ENCODE assay signal across 29 cellular contexts in genomic region chr4:186258216-186258811, GRCh38. TPM values are rescaled to one million over a fixed set of nuclear protein-coding genes. Genes with fewer than 3 reads are reported as not detected.
DNase-seq lines count a peak whose midpoint lies in the region; ATAC-seq, FAIRE-seq and TF ChIP-seq lines count a peak whose summit lies in the region.
"Had no signal": no experiment of that assay in that cellular context is flagged by ENCODE, and none has a peak within 500 bp of the region (broad histone marks: within the 10 kb centered on the region; RNA-seq: fewer than 3 reads in every experiment).

No MANE protein-coding gene starts in this region.

- H3K9me3 Mint-ChIP-seq in neural progenitor cell: peaks cover 2% of the 10 kb centered on the region
- H3K9me3 Mint-ChIP-seq: CD8-positive, alpha-beta memory T cell had no signal

- no peaks in the 10 kb centered on the region for H3K4me1 Mint-ChIP-seq in neural progenitor cell
- H3K4me1 Mint-ChIP-seq: CD14-positive monocyte; CD8-positive, alpha-beta memory T cell had no signal

- H3K9ac ChIP-seq in K562 (ENCODE audit: insufficient read depth in 1 of 2, low read depth in 2 of 2, low read length in 2 of 2): no peak overlapping the region
- no peak overlapping the region for H3K9ac ChIP-seq in neural progenitor cell

- H3K79me2 ChIP-seq in K562 (ENCODE audit: control insufficient read depth, insufficient read depth, low read length) (no peaks in the 10 kb centered on the region), neural progenitor cell (ENCODE audit: low read depth) (no peaks in the 10 kb centered on the region)

- no peak for FAIRE-seq in K562 (lab: Jason Lieb, UNC)
- FAIRE-seq: GM12878, H54, RCC 7860 had no signal

- H3K27ac Mint-ChIP-seq in neural progenitor cell: no peak overlapping the region
- H3K27ac Mint-ChIP-seq: CD8-positive, alpha-beta memory T cell had no signal

- H3K4me3 ChIP-seq in K562 (no peak overlapping the region), neural progenitor cell (no peak overlapping the region), lower leg skin (ENCODE audit: low read depth, poor library complexity, severe bottlenecking) (no peak overlapping the region)
- H3K4me3 ChIP-seq: GM12878 had no signal

- TF ChIP-seq EP300 in K562 (IDR thresholded peaks at IDR 0.05; ENCODE audit: low read length): no peak

- H3K4me2 ChIP-seq in K562 (ENCODE audit: insufficient read depth, low read length) (no peak overlapping the region), neural progenitor cell (no peak overlapping the region)

- H3K27ac ChIP-seq in K562 (ENCODE audit: extremely low read depth, low read depth, low read length) (no peak overlapping the region), neural progenitor cell (no peak overlapping the region)
- H3K27ac ChIP-seq: 22Rv1 had no signal

- H3K4me3 Mint-ChIP-seq in neural progenitor cell: no peak overlapping the region
- H3K4me3 Mint-ChIP-seq: CD8-positive, alpha-beta memory T cell had no signal

- H3K36me3 Mint-ChIP-seq in neural progenitor cell: no peaks in the 10 kb centered on the region
- H3K36me3 Mint-ChIP-seq: CD14-positive monocyte had no signal

- in situ Hi-C loops in K562 (cut with MboI): no loop called here

- H3K4me1 ChIP-seq in K562 (replicated peaks in 1 of 2; ENCODE audit: control insufficient read depth in 2 of 2, insufficient read depth in 2 of 2, low read length in 2 of 2): no peaks in the 10 kb centered on the region
- no peaks in the 10 kb centered on the region for H3K4me1 ChIP-seq in neural progenitor cell
- H3K4me1 ChIP-seq: BE2C had no signal

- H3F3A ChIP-seq in neural progenitor cell (ENCODE audit: low read depth): no peaks in the 10 kb centered on the region

- H3K36me3 ChIP-seq in K562 (ENCODE audit: control insufficient read depth, insufficient read depth, low read length) (no peaks in the 10 kb centered on the region), neural progenitor cell (no peaks in the 10 kb centered on the region)
- H3K36me3 ChIP-seq: BE2C had no signal

- CTCF ChIA-PET in K562 (lab: Yijun Ruan, JAX; ENCODE audit: low intra/inter-chr PET ratio): no interaction called here

- intact Hi-C loops in K562 (cut with micrococcal nuclease): loop anchor here (10.0 kb wide), 1 partner anchor 194 kb away; the partner anchor contains the start of gene TLR3
- intact Hi-C loops in lower leg skin (cut with DNase I; ENCODE audit: low total_unique reads): no loop called here

- H3K27me3 ChIP-seq in K562 (ENCODE audit: control insufficient read depth in 2 of 2, insufficient read depth in 2 of 2, low read length in 2 of 2) (peaks cover 19 to 36% of the 10 kb centered on the region in 2 experiments), neural progenitor cell (no peaks in the 10 kb centered on the region)
- H3K27me3 ChIP-seq: BE2C had no signal

- H3K9me1 ChIP-seq in K562 (ENCODE audit: control insufficient read depth, insufficient read depth, low read length): no peaks in the 10 kb centered on the region

- no peaks in the 10 kb centered on the region for H4K20me1 ChIP-seq in K562 (replicated peaks; ENCODE audit: control insufficient read depth, insufficient read depth, low read length)
- no peaks in the 10 kb centered on the region for H4K20me1 ChIP-seq in neural progenitor cell (ENCODE audit: low read depth)

- WGBS in K562 (ENCODE audit: insufficient coverage, low coverage, missing lambda C conversion rate): 2% methylated on average over 9 of the region's 12 CpGs
- WGBS in lower leg skin, 2 donors: 88 to 92% methylated on average over 12 of the region's 12 CpGs

- no peak for TF ChIP-seq CTCF in K562 (IDR thresholded peaks at IDR 0.05 in 2 of 3, conservative IDR thresholded peaks at IDR 0.05 in 1 of 3; ENCODE audit: insufficient read depth in 2 of 3, low read depth in 1 of 3, low read length in 3 of 3)
- no peak for TF ChIP-seq CTCF in neural progenitor cell (IDR thresholded peaks at IDR 0.05)
- TF ChIP-seq CTCF in lower leg skin (IDR thresholded peaks at IDR 0.05): no peak

- H3K9me3 ChIP-seq in K562 (replicated peaks; ENCODE audit: control insufficient read depth, insufficient read depth, low read depth, low read length): no peaks in the 10 kb centered on the region
- no peaks in the 10 kb centered on the region for H3K9me3 ChIP-seq in neural progenitor cell (ENCODE audit: low read depth)
- H3K9me3 ChIP-seq: BE2C had no signal

- peak; percentile 56 for DNase-seq in NOMO-1 treated with DMSO at 0.1 percent for 48 hours (lab: John Stamatoyannopoulos, UW; ENCODE audit: unreplicated experiment)
- DNase-seq in NOMO-1 treated with dmso at 0.1 percent for 144 hours (lab: John Stamatoyannopoulos, UW; ENCODE audit: unreplicated experiment): no peak
- peak; percentile 4 for DNase-seq in RPMI8226
- DNase-seq in K562 (ENCODE audit: extremely low read depth in 1 of 4, low spot score in 3 of 4): no peak
- no peak for DNase-seq in neural progenitor cell (ENCODE audit: low spot score)
- DNase-seq in lower leg skin (ENCODE audit: low spot score in 2 of 2): no peak
- no peak for DNase-seq in NCI-H1092 (lab: John Stamatoyannopoulos, UW)
- no peak for DNase-seq in HUDEP-2 (lab: John Stamatoyannopoulos, UW; ENCODE audit: unreplicated experiment in 76 of 76)
- DNase-seq: ACHN; BE2C; CD8-positive, alpha-beta memory T cell; DMS 273 treated with DMSO at 0.1 percent for 48 hours; DMS79; EL; GDM1; Karpas-422; NCI-H1092 treated with DMSO at 0.1 percent for 48 hours; NCI-H1436; NCI-H187; NCI-H2081 treated with DMSO at 0.1 percent for 48 hours; NCI-H524; NCI-H748 treated with DMSO at 0.1 percent for 48 hours had no signal

- POLR2A ChIA-PET in K562 (lab: Yijun Ruan, JAX): no interaction called here

- no peak for TF ChIP-seq RAD21 in K562 (CRISPR knock-in tag; conservative IDR thresholded peaks at IDR 0.05 in 1 of 2, IDR thresholded peaks at IDR 0.05 in 1 of 2)

- no peak for ATAC-seq in K562
- ATAC-seq: GM12878 had no signal

- H3K27me3 Mint-ChIP-seq in neural progenitor cell (ENCODE audit: insufficient read depth, low read depth): no peaks in the 10 kb centered on the region

- H2AFZ ChIP-seq in K562 (ENCODE audit: low read depth, low read length) (no peak overlapping the region), neural progenitor cell (replicated peaks) (peak overlapping the region; percentile 10)

- TF ChIP-seq POLR2A in K562 (conservative IDR thresholded peaks at IDR 0.05) (no peak), lower leg skin (IDR thresholded peaks at IDR 0.05) (no peak)

- BruUV-seq in K562 (replicated peaks; lab: Mats Ljungman, UMichigan): no TSS peak

TF ChIP-seq in K562, 482 proteins besides CTCF, POLR2A, EP300 and RAD21:
- no peak for TF ChIP-seq HNRNPH1 (optimal IDR thresholded peaks at IDR 0.05; ENCODE audit: low read depth, low read length)
- TF ChIP-seq CEBPB (tag; IDR thresholded peaks at IDR 0.05): peak; percentile 27; the same call in 1 of the 2 replicates

RNA-seq across cellular contexts. Expression of gene F11, which starts 7.7 kb away (rescaled TPM):
- not detected in 2 replicates for total RNA-seq in K562 (2011; cell fraction: chromatin; rRNA removed; ENCODE audit: low replicate concordance)
- not detected in 2 replicates for total RNA-seq in K562 (2011; cell fraction: nucleolus; rRNA removed)
- not detected in 2 replicates for total RNA-seq in K562 (2011; cell fraction: nucleoplasm; rRNA removed)
- total RNA-seq in K562 (2014; rRNA removed): not detected in 2 replicates
- total RNA-seq in K562 (2014; rRNA removed; fragmentation: Illumina TruSeq; extraction: Trizol): not detected in 2 replicates
- total RNA-seq in K562 (2015; rRNA removed; fragmentation: Illumina TruSeq; extraction: Trizol): not detected in 2 replicates
- not detected in 2 replicates for total RNA-seq in K562 (2021)
- polyA plus RNA-seq in K562 (2011; rRNA removed): not detected in 2 replicates
- polyA plus RNA-seq in K562 (2011; cell fraction: cytosol; rRNA removed): not detected in 2 replicates
- not detected in 2 replicates for polyA plus RNA-seq in K562 (2011; cell fraction: nucleus; rRNA removed)
- not detected in 2 replicates for polyA plus RNA-seq in K562 (2012)
- polyA plus RNA-seq in K562 (2014; fragmentation: Illumina TruSeq; extraction: Trizol): not detected in 2 replicates
- not detected for polyA plus RNA-seq in K562 (2014; fragmentation: Nextera tagmentation; extraction: Ambion mirVana)
- polyA plus RNA-seq in K562 (2014; rRNA removed): not detected in 2 replicates
- not detected in 2 replicates for polyA minus RNA-seq in K562 (2011; rRNA and poly(A)+ RNA removed)
- polyA minus RNA-seq in K562 (2011; cell fraction: cytosol; rRNA and poly(A)+ RNA removed): not detected in 2 replicates
- not detected in 2 replicates for polyA minus RNA-seq in K562 (2011; cell fraction: nucleus; rRNA and poly(A)+ RNA removed)
- not detected in 2 replicates for total RNA-seq in neural progenitor cell (ENCODE audit: low replicate concordance)
- total RNA-seq in lower leg skin: not detected
- total RNA-seq: CD8-positive, alpha-beta memory T cell; GM12878; SK-MEL-5; T-helper 1 cell treated with Interleukin-12 subunit alpha and Interleukin-12 subunit beta and Interleukin-4 antibody, amounts not matched to agents 30 ng/mL and 1 ng/mL, for 36 hours had no signal
- polyA plus RNA-seq: CD14-positive monocyte; CD8-positive, alpha-beta memory T cell; GM12878 had no signal

RNA-seq across cellular contexts. Expression of gene KLKB1, which starts 31.0 kb away (rescaled TPM):
- total RNA-seq in K562 (2011; cell fraction: chromatin; rRNA removed; ENCODE audit: low replicate concordance): not detected in 2 replicates
- total RNA-seq in K562 (2011; cell fraction: nucleolus; rRNA removed): not detected in 2 replicates
- total RNA-seq in K562 (2011; cell fraction: nucleoplasm; rRNA removed): not detected in 2 replicates
- total RNA-seq in K562 (2014; rRNA removed) (0.27 TPM in 1 of 2 replicates, not detected in the other), K562 (2014; rRNA removed; fragmentation: Illumina TruSeq; extraction: Trizol) (not detected in 2 replicates), K562 (2015; rRNA removed; fragmentation: Illumina TruSeq; extraction: Trizol) (not detected in 2 replicates), K562 (2021) (not detected in 2 replicates), neural progenitor cell (ENCODE audit: low replicate concordance) (0.39 TPM in 1 of 2 replicates, not detected in the other), lower leg skin (under 1 TPM in 1 of 4 donors, not detected in 3; 0.26 TPM)
- polyA plus RNA-seq in K562 (2011; rRNA removed) (not detected in 2 replicates), K562 (2014; fragmentation: Illumina TruSeq; extraction: Trizol) (not detected in 2 replicates), K562 (2014; fragmentation: Nextera tagmentation; extraction: Ambion mirVana) (not detected), K562 (2014; rRNA removed) (not detected in 2 replicates)
- not detected in 2 replicates for polyA plus RNA-seq in K562 (2011; cell fraction: cytosol; rRNA removed)
- not detected in 2 replicates for polyA plus RNA-seq in K562 (2011; cell fraction: nucleus; rRNA removed)
- not detected in 2 replicates for polyA plus RNA-seq in K562 (2012)
- polyA minus RNA-seq in K562 (2011; rRNA and poly(A)+ RNA removed): not detected in 2 replicates
- polyA minus RNA-seq in K562 (2011; cell fraction: cytosol; rRNA and poly(A)+ RNA removed): not detected in 2 replicates
- not detected in 2 replicates for polyA minus RNA-seq in K562 (2011; cell fraction: nucleus; rRNA and poly(A)+ RNA removed)
- total RNA-seq: GM12878, SK-MEL-5 had no signal
- polyA plus RNA-seq: CD14-positive monocyte; CD8-positive, alpha-beta memory T cell had no signal

Comparison
In these comparisons a context has a peak if more than half of its experiments do, and no peak if none do; other contexts are left out.
1. DNase-seq: peak in NOMO-1 treated with DMSO at 0.1 percent for 48 hours (single experiment) and RPMI8226 (single experiment); none in NOMO-1 treated with dmso at 0.1 percent for 144 hours (single experiment), K562 (0 of 4), neural progenitor cell (single experiment), lower leg skin (0 of 2), NCI-H1092 (single experiment) and HUDEP-2 (0 of 76).